In genomic region chr10:136465-136762, GRCh38 we compare ENCODE assay signal across 8 cellular contexts. TPM values are rescaled to one million over a fixed set of nuclear protein-coding genes. Genes with fewer than 3 reads are reported as not detected.
A peak's percentile ranks its signal among the peaks of the same experiment; 100 is the strongest.
DNase-seq lines count a peak whose midpoint lies in the region; ATAC-seq and TF ChIP-seq lines count a peak whose summit lies in the region.

No MANE protein-coding gene starts in this region.

- DNase-seq in Right ventricle myocardium inferior (ENCODE audit: missing footprints) (no peak), cardiac septum (ENCODE audit: low spot score) (no peak), NT2/D1 (ENCODE audit: low read depth, low spot score) (no peak), epithelial cell of prostate (ENCODE audit: low read depth, low spot score) (no peak), osteoblast (ENCODE audit: insufficient read length, low spot score, missing footprints) (peak; percentile 48), hypothalamus (lab: John Stamatoyannopoulos, UW) (no peak)

- peak overlapping the region; percentile 85 for H3K9ac ChIP-seq in NT2/D1 (ENCODE audit: insufficient read length, low read depth)

- H3K36me3 ChIP-seq in NT2/D1 (ENCODE audit: insufficient read depth, insufficient read length, low read length) = no peaks in the 10 kb centered on the region
- H3K36me3 ChIP-seq in osteoblast (ENCODE audit: insufficient read depth, low read length) = no peaks in the 10 kb centered on the region

- H3K4me2 ChIP-seq in osteoblast (ENCODE audit: insufficient read depth, low read length) = peak overlapping the region; percentile 99

- H3K27me3 ChIP-seq in NT2/D1 (ENCODE audit: insufficient read depth, insufficient read length) = peaks cover 13% of the 10 kb centered on the region
- no peaks in the 10 kb centered on the region for H3K27me3 ChIP-seq in osteoblast (ENCODE audit: insufficient read depth, low read length)

- peak overlapping the region; percentile 71 for H2AFZ ChIP-seq in osteoblast (ENCODE audit: low read length)

- no peak for TF ChIP-seq POLR2A in GM18505 (IDR thresholded peaks at IDR 0.05; ENCODE audit: borderline replicate concordance, extremely low read depth, insufficient read depth, insufficient read length)

- peaks cover 39% of the 10 kb centered on the region for H4K20me1 ChIP-seq in osteoblast (ENCODE audit: insufficient read depth, low read length)

- H3K27ac ChIP-seq in epithelial cell of prostate (peak overlapping the region; percentile 80), osteoblast (ENCODE audit: low read depth, low read length) (peak overlapping the region; percentile 61)

- intact Hi-C loops in Right ventricle myocardium inferior (cut with DNase I) = no loop called here
- intact Hi-C loops in cardiac septum (cut with DNase I) = loop anchor here (5.0 kb wide), 1 partner anchor 551 kb away; the partner anchor contains the start of gene DIP2C

- no peak for TF ChIP-seq CTCF in osteoblast (IDR thresholded peaks at IDR 0.05; ENCODE audit: extremely low read depth, low read depth, low read length)

- peak overlapping the region; percentile 81 for H3K4me3 ChIP-seq in NT2/D1 (ENCODE audit: insufficient read length, low read depth)
- H3K4me3 ChIP-seq in osteoblast (ENCODE audit: insufficient read depth, low read length) = peak overlapping the region; percentile 82

- H3K4me1 ChIP-seq in NT2/D1 (ENCODE audit: insufficient read depth, insufficient read length) (peaks cover 2% of the 10 kb centered on the region), osteoblast (ENCODE audit: insufficient read depth, low read length) (peaks cover 44% of the 10 kb centered on the region)

- peaks cover 56% of the 10 kb centered on the region for H3K79me2 ChIP-seq in osteoblast (ENCODE audit: insufficient read depth, low read length)

- ATAC-seq in Right ventricle myocardium inferior = peak; percentile 13
- no peak for ATAC-seq in HG02938 (IDR thresholded peaks at IDR 0.05; ENCODE audit: unreplicated experiment)
- ATAC-seq in GM18505 (IDR thresholded peaks at IDR 0.05; ENCODE audit: unreplicated experiment) = no peak

- no peaks in the 10 kb centered on the region for H3K9me3 ChIP-seq in NT2/D1 (ENCODE audit: insufficient read depth, low read length)
- H3K9me3 ChIP-seq in osteoblast (ENCODE audit: low read depth, low read length) = no peaks in the 10 kb centered on the region

RNA-seq across cellular contexts. Expression of gene ZMYND11, which starts 1.2 kb away (rescaled TPM):
- 68.3 TPM for total RNA-seq in Right ventricle myocardium inferior
- 90.6 TPM for total RNA-seq in cardiac septum
- total RNA-seq in osteoblast = 56.5 and 60.4 TPM in 2 replicates
